Comparison of ENCODE assay signal across 8 cellular contexts in genomic region chr10:71769279-71769823, GRCh38. TPM values are rescaled to one million over a fixed set of nuclear protein-coding genes. Genes with fewer than 3 reads are reported as not detected.
A peak's percentile ranks its signal among the peaks of the same experiment; 100 is the strongest.
DNase-seq lines count a peak whose midpoint lies in the region; ATAC-seq and TF ChIP-seq lines count a peak whose summit lies in the region.

No MANE protein-coding gene starts in this region.

- H3K9me3 ChIP-seq in mucosa of descending colon = no peaks in the 10 kb centered on the region

- H3K4me3 Mint-ChIP-seq in activated naive CD8-positive, alpha-beta T cell treated with anti-CD3 and anti-CD28 coated beads for 36 hours = peak overlapping the region; percentile 81

- peaks cover 69% of the 10 kb centered on the region for H3K4me1 ChIP-seq in mucosa of descending colon (ENCODE audit: low read depth)

- peaks cover 77% of the 10 kb centered on the region for H3K4me1 Mint-ChIP-seq in activated naive CD8-positive, alpha-beta T cell treated with anti-CD3 and anti-CD28 coated beads for 36 hours

- H3K9me3 Mint-ChIP-seq in activated naive CD8-positive, alpha-beta T cell treated with anti-CD3 and anti-CD28 coated beads for 36 hours = no peaks in the 10 kb centered on the region

- no peak for DNase-seq in activated naive CD8-positive, alpha-beta T cell treated with anti-CD3 and anti-CD28 coated beads for 36 hours
- DNase-seq in mucosa of descending colon (peak in 2 of 3 donors; percentile 28), inferior parietal cortex (ENCODE audit: extremely low spot score) (no peak), sciatic nerve (ENCODE audit: low spot score) (no peak), cerebellar cortex (ENCODE audit: low spot score) (no peak)

- peaks cover 27% of the 10 kb centered on the region for H3K36me3 Mint-ChIP-seq in activated naive CD8-positive, alpha-beta T cell treated with anti-CD3 and anti-CD28 coated beads for 36 hours

- H3K36me3 ChIP-seq in mucosa of descending colon (ENCODE audit: low read depth) = no peaks in the 10 kb centered on the region

- intact Hi-C loops in mucosa of descending colon (cut with DNase I, micrococcal nuclease) = loop anchor here in 1 of 2 donors (10.0 kb wide), 1 partner anchor 55 kb away; the partner anchor contains the start of gene C10orf105
- intact Hi-C loops in sciatic nerve (cut with DNase I) = no loop called here

- H3K27ac Mint-ChIP-seq in activated naive CD8-positive, alpha-beta T cell treated with anti-CD3 and anti-CD28 coated beads for 36 hours = peak overlapping the region; percentile 93

- no peaks in the 10 kb centered on the region for H3K27me3 Mint-ChIP-seq in activated naive CD8-positive, alpha-beta T cell treated with anti-CD3 and anti-CD28 coated beads for 36 hours

- ATAC-seq in GM19035 (IDR thresholded peaks at IDR 0.05; ENCODE audit: unreplicated experiment) (peak; percentile 24), HG03095 (IDR thresholded peaks at IDR 0.05; ENCODE audit: unreplicated experiment) (peak; percentile 12), mucosa of descending colon (no peak), GM19397 (IDR thresholded peaks at IDR 0.05; ENCODE audit: unreplicated experiment) (no peak), sciatic nerve (no peak)

- H3K4me3 ChIP-seq in mucosa of descending colon = no peak overlapping the region

- TF ChIP-seq CTCF in mucosa of descending colon (IDR thresholded peaks at IDR 0.05) = no peak

RNA-seq across cellular contexts. Expression of gene VSIR, which starts 4.0 kb away (rescaled TPM):
- total RNA-seq in activated naive CD8-positive, alpha-beta T cell treated with anti-CD3 and anti-CD28 coated beads for 36 hours = 10 to 100 TPM; 41.4 to 47.3 TPM
- total RNA-seq in mucosa of descending colon (10 to 100 TPM; 48.1 to 71.0 (median 60.7) TPM), sciatic nerve (171 TPM)

RNA-seq across cellular contexts. Expression of gene C10orf105, which starts 49.8 kb away (rescaled TPM):
- total RNA-seq in activated naive CD8-positive, alpha-beta T cell treated with anti-CD3 and anti-CD28 coated beads for 36 hours = under 1 TPM; 0.24 to 0.41 TPM
- total RNA-seq in mucosa of descending colon (under 1 TPM in 1 of 3 donors, not detected in 2; 0.10 TPM), sciatic nerve (0.53 TPM)

Comparison
In these comparisons a context has a peak if more than half of its experiments do, and no peak if none do; other contexts are left out.
1. ATAC-seq: peak in GM19035 (single experiment) and HG03095 (single experiment); none in mucosa of descending colon (single experiment), GM19397 (single experiment) and sciatic nerve (single experiment).
2. DNase-seq: peak in mucosa of descending colon (2 of 3); none in activated naive CD8-positive, alpha-beta T cell treated with anti-CD3 and anti-CD28 coated beads for 36 hours (single experiment), inferior parietal cortex (single experiment), sciatic nerve (single experiment) and cerebellar cortex (single experiment).